In the genomic region with DNA sequence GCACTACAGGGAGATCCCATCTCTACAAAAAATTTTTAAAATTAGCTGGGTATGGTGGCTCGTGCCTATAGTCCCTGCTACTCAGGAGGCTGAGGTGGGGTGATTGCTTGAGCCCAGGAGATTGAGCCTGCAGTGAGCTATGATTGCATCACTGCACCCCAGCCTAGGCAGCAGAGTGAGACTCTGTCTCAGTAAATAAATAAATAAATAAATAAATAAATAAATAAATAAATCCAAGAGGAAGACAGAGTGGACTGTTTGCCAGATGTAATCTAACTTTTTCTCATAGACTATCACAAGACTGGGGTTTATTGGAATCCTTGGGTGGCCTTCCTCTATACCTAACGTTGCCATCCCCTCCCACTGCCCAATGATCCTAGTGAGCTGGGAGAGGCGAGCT, we compare ENCODE assay signal across 2 cellular contexts.
TF ChIP-seq lines count a peak whose summit lies in the region.

No MANE protein-coding gene starts in this region.

TF ChIP-seq in HEK293, 187 proteins besides CTCF, POLR2A, EP300 and RAD21 (continues in another document):
- TF ChIP-seq, protein P1, sequence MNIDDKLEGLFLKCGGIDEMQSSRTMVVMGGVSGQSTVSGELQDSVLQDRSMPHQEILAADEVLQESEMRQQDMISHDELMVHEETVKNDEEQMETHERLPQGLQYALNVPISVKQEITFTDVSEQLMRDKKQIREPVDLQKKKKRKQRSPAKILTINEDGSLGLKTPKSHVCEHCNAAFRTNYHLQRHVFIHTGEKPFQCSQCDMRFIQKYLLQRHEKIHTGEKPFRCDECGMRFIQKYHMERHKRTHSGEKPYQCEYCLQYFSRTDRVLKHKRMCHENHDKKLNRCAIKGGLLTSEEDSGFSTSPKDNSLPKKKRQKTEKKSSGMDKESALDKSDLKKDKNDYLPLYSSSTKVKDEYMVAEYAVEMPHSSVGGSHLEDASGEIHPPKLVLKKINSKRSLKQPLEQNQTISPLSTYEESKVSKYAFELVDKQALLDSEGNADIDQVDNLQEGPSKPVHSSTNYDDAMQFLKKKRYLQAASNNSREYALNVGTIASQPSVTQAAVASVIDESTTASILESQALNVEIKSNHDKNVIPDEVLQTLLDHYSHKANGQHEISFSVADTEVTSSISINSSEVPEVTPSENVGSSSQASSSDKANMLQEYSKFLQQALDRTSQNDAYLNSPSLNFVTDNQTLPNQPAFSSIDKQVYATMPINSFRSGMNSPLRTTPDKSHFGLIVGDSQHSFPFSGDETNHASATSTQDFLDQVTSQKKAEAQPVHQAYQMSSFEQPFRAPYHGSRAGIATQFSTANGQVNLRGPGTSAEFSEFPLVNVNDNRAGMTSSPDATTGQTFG (tag by site-specific recombination; IDR thresholded peaks at IDR 0.05; ENCODE audit: borderline replicate concordance): no peak
- TF ChIP-seq, protein P2, sequence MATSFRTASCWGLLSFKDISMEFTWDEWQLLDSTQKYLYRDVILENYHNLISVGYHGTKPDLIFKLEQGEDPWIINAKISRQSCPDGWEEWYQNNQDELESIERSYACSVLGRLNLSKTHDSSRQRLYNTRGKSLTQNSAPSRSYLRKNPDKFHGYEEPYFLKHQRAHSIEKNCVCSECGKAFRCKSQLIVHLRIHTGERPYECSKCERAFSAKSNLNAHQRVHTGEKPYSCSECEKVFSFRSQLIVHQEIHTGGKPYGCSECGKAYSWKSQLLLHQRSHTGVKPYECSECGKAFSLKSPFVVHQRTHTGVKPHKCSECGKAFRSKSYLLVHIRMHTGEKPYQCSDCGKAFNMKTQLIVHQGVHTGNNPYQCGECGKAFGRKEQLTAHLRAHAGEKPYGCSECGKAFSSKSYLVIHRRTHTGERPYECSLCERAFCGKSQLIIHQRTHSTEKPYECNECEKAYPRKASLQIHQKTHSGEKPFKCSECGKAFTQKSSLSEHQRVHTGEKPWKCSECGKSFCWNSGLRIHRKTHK (tag by site-specific recombination; IDR thresholded peaks at IDR 0.05): no peak; the same call in 1 of the 2 replicates
- TF ChIP-seq ZNF239 (tag by site-specific recombination; IDR thresholded peaks at IDR 0.05): no peak
- TF ChIP-seq ZBTB8A (tag by site-specific recombination; IDR thresholded peaks at IDR 0.05): peak; percentile 85
- TF ChIP-seq, protein P3, sequence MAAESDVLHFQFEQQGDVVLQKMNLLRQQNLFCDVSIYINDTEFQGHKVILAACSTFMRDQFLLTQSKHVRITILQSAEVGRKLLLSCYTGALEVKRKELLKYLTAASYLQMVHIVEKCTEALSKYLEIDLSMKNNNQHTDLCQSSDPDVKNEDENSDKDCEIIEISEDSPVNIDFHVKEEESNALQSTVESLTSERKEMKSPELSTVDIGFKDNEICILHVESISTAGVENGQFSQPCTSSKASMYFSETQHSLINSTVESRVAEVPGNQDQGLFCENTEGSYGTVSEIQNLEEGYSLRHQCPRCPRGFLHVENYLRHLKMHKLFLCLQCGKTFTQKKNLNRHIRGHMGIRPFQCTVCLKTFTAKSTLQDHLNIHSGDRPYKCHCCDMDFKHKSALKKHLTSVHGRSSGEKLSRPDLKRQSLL (tag by site-specific recombination; IDR thresholded peaks at IDR 0.05): no peak
- TF ChIP-seq, protein P4, sequence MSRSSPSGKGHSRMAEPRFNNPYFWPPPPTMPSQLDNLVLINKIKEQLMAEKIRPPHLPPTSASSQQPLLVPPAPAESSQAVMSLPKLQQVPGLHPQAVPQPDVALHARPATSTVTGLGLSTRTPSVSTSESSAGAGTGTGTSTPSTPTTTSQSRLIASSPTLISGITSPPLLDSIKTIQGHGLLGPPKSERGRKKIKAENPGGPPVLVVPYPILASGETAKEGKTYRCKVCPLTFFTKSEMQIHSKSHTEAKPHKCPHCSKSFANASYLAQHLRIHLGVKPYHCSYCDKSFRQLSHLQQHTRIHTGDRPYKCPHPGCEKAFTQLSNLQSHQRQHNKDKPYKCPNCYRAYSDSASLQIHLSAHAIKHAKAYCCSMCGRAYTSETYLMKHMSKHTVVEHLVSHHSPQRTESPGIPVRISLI (tag by site-specific recombination; IDR thresholded peaks at IDR 0.05): no peak
- TF ChIP-seq ZNF529 (tag by site-specific recombination; IDR thresholded peaks at IDR 0.05; ENCODE audit: insufficient replicate concordance): no peak
- TF ChIP-seq MYNN (tag by site-specific recombination; IDR thresholded peaks at IDR 0.05; ENCODE audit: borderline replicate concordance): peak; percentile 67; the same call in 1 of the 2 replicates
- TF ChIP-seq ZNF302 (tag by site-specific recombination; IDR thresholded peaks at IDR 0.05; ENCODE audit: low read depth): no peak
- TF ChIP-seq ZNF23 (tag by site-specific recombination; IDR thresholded peaks at IDR 0.05; ENCODE audit: borderline replicate concordance): no peak
- no peak for TF ChIP-seq ZNF214 (tag by site-specific recombination; IDR thresholded peaks at IDR 0.05; ENCODE audit: borderline replicate concordance)
- TF ChIP-seq ZNF664 (tag by site-specific recombination; IDR thresholded peaks at IDR 0.05): peak; percentile 88
- TF ChIP-seq, protein P5, sequence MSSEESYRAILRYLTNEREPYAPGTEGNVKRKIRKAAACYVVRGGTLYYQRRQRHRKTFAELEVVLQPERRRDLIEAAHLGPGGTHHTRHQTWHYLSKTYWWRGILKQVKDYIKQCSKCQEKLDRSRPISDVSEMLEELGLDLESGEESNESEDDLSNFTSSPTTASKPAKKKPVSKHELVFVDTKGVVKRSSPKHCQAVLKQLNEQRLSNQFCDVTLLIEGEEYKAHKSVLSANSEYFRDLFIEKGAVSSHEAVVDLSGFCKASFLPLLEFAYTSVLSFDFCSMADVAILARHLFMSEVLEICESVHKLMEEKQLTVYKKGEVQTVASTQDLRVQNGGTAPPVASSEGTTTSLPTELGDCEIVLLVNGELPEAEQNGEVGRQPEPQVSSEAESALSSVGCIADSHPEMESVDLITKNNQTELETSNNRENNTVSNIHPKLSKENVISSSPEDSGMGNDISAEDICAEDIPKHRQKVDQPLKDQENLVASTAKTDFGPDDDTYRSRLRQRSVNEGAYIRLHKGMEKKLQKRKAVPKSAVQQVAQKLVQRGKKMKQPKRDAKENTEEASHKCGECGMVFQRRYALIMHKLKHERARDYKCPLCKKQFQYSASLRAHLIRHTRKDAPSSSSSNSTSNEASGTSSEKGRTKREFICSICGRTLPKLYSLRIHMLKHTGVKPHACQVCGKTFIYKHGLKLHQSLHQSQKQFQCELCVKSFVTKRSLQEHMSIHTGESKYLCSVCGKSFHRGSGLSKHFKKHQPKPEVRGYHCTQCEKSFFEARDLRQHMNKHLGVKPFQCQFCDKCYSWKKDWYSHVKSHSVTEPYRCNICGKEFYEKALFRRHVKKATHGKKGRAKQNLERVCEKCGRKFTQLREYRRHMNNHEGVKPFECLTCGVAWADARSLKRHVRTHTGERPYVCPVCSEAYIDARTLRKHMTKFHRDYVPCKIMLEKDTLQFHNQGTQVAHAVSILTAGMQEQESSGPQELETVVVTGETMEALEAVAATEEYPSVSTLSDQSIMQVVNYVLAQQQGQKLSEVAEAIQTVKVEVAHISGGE (tag by site-specific recombination; conservative IDR thresholded peaks at IDR 0.05; ENCODE audit: low read depth): peak; percentile 85
- no peak for TF ChIP-seq ZNF521 (tag by site-specific recombination; IDR thresholded peaks at IDR 0.05)
- 0 out of 2 replicates have a peak, but pooled peaks have one; percentile 21 for TF ChIP-seq GLIS1 (tag by site-specific recombination; IDR thresholded peaks at IDR 0.05)
- TF ChIP-seq ZNF292 (tag by site-specific recombination; IDR thresholded peaks at IDR 0.05; ENCODE audit: borderline replicate concordance, low read depth): peak; percentile 84
- no peak for TF ChIP-seq ZNF16 (tag by site-specific recombination; IDR thresholded peaks at IDR 0.05; ENCODE audit: low read depth)

TF ChIP-seq in K562, 482 proteins besides CTCF, POLR2A, EP300 and RAD21 (continued from another document):
- TF ChIP-seq ZFP1 (CRISPR knock-in tag; IDR thresholded peaks at IDR 0.05): no peak
- TF ChIP-seq LARP7 (IDR thresholded peaks at IDR 0.05): no peak
- TF ChIP-seq, protein P6, sequence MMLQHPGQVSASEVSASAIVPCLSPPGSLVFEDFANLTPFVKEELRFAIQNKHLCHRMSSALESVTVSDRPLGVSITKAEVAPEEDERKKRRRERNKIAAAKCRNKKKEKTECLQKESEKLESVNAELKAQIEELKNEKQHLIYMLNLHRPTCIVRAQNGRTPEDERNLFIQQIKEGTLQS (IDR thresholded peaks at IDR 0.05): 0 out of 2 replicates have a peak, but pooled peaks have one; percentile 28
- TF ChIP-seq, protein P6 (CRISPR knock-in tag; conservative IDR thresholded peaks at IDR 0.05): no peak
- TF ChIP-seq, protein P7, sequence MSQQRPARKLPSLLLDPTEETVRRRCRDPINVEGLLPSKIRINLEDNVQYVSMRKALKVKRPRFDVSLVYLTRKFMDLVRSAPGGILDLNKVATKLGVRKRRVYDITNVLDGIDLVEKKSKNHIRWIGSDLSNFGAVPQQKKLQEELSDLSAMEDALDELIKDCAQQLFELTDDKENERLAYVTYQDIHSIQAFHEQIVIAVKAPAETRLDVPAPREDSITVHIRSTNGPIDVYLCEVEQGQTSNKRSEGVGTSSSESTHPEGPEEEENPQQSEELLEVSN (IDR thresholded peaks at IDR 0.05; ENCODE audit: borderline replicate concordance in 1 of 2, extremely low read depth in 1 of 2, insufficient read depth in 1 of 2, insufficient read length in 1 of 2, low read depth in 1 of 2, low read length in 1 of 2, poor library complexity in 1 of 2, severe bottlenecking in 1 of 2): no peak
- TF ChIP-seq TAF15 (IDR thresholded peaks at IDR 0.05; ENCODE audit: low read depth, low read length): no peak
